Comparison of ENCODE assay signal across 26 cellular contexts in genomic region chr5:864492-865167, GRCh38.
"Had no signal": no experiment of that assay in that cellular context is flagged by ENCODE, and none has a peak within 500 bp of the region (broad histone marks: within the 10 kb centered on the region; RNA-seq: fewer than 3 reads in every experiment).

No MANE protein-coding gene starts in this region.

- H3K27me3 Mint-ChIP-seq: activated CD4-positive, alpha-beta memory T cell treated with anti-CD3 and anti-CD28 coated beads, Interleukin-2, amount 10 ng/mL, durations not matched to agents 7 days and 5 days; activated naive CD8-positive, alpha-beta T cell treated with anti-CD3 and anti-CD28 coated beads, Interleukin-2, amount 50 U/mL, for 24 hours; natural killer cell treated with Interleukin-12 subunit alpha and Interleukin-12 subunit beta and Interleukin-15 and Interleukin-18, amount 100 ng/mL, for 72 hours; stimulated activated memory B cell treated with anti-CD40 and anti-IgM and Interleukin-4, amounts not matched to agents 10 μg/mL and 1 μg/mL and 100 μg/mL, for 72 hours; type B pancreatic cell had no signal

- DNase-seq: activated CD4-positive, alpha-beta memory T cell treated with anti-CD3 and anti-CD28 coated beads, Interleukin-2, amount 10 ng/mL, durations not matched to agents 7 days and 5 days; activated CD4-positive, alpha-beta T cell treated with anti-CD3 and anti-CD28 coated beads for 48 hours; activated effector memory CD4-positive, alpha-beta T cell treated with anti-CD3 and anti-CD28 coated beads, Interleukin-2, amount 50 U/mL, for 16 hours; activated naive CD4-positive, alpha-beta T cell treated with anti-CD3 and anti-CD28 coated beads, Interleukin-2, amount 50 U/mL, for 16 hours; activated naive CD8-positive, alpha-beta T cell treated with anti-CD3 and anti-CD28 coated beads, Interleukin-2, amount 50 U/mL, for 24 hours; activated T-cell treated with anti-CD3 and anti-CD28 coated beads for 4 hours; anterior cingulate cortex; body of pancreas; effector memory CD4-positive, alpha-beta T cell; esophagus squamous epithelium; foreskin melanocyte; glutamatergic neuron; left ventricle myocardium superior; midbrain; SK-N-SH; small intestine; stimulated activated CD4-positive, alpha-beta T cell treated with anti-CD3 and anti-CD28 coated beads, Interleukin-15, amount 100 ng/mL, for 24 hours; T-helper 2 cell had no signal

- H3K4me3 Mint-ChIP-seq: activated CD4-positive, alpha-beta memory T cell treated with anti-CD3 and anti-CD28 coated beads, Interleukin-2, amount 10 ng/mL, durations not matched to agents 7 days and 5 days; activated naive CD8-positive, alpha-beta T cell treated with anti-CD3 and anti-CD28 coated beads, Interleukin-2, amount 50 U/mL, for 24 hours; natural killer cell treated with Interleukin-12 subunit alpha and Interleukin-12 subunit beta and Interleukin-15 and Interleukin-18, amount 100 ng/mL, for 72 hours; stimulated activated memory B cell treated with anti-CD40 and anti-IgM and Interleukin-4, amounts not matched to agents 10 μg/mL and 1 μg/mL and 100 μg/mL, for 72 hours; type B pancreatic cell had no signal

- ATAC-seq: activated naive CD8-positive, alpha-beta T cell treated with anti-CD3 and anti-CD28 coated beads, Interleukin-2, amount 50 U/mL, for 24 hours; body of pancreas; left ventricle myocardium superior; natural killer cell treated with Interleukin-12 subunit alpha and Interleukin-12 subunit beta and Interleukin-15 and Interleukin-18, amount 100 ng/mL, for 72 hours; stimulated activated memory B cell treated with anti-CD40 and anti-IgM and Interleukin-4, amounts not matched to agents 10 μg/mL and 1 μg/mL and 100 μg/mL, for 72 hours had no signal

- H3K27ac ChIP-seq: body of pancreas, cardiac muscle cell, esophagus squamous epithelium, hepatocyte, parathyroid adenoma, thoracic aorta had no signal

- H3K27me3 ChIP-seq: body of pancreas, cardiac muscle cell, esophagus squamous epithelium, hepatocyte, right lobe of liver had no signal

- H3K9me3 ChIP-seq: body of pancreas, esophagus squamous epithelium, right lobe of liver, SK-N-SH, thoracic aorta had no signal

- H3K4me3 ChIP-seq: body of pancreas, cardiac muscle cell, esophagus squamous epithelium, hepatocyte, right lobe of liver, thoracic aorta had no signal

- H3K27ac Mint-ChIP-seq: activated CD4-positive, alpha-beta memory T cell treated with anti-CD3 and anti-CD28 coated beads, Interleukin-2, amount 10 ng/mL, durations not matched to agents 7 days and 5 days; activated naive CD8-positive, alpha-beta T cell treated with anti-CD3 and anti-CD28 coated beads, Interleukin-2, amount 50 U/mL, for 24 hours; natural killer cell treated with Interleukin-12 subunit alpha and Interleukin-12 subunit beta and Interleukin-15 and Interleukin-18, amount 100 ng/mL, for 72 hours; stimulated activated memory B cell treated with anti-CD40 and anti-IgM and Interleukin-4, amounts not matched to agents 10 μg/mL and 1 μg/mL and 100 μg/mL, for 72 hours; type B pancreatic cell had no signal

- H3K9me3 Mint-ChIP-seq: activated CD4-positive, alpha-beta memory T cell treated with anti-CD3 and anti-CD28 coated beads, Interleukin-2, amount 10 ng/mL, durations not matched to agents 7 days and 5 days; activated naive CD8-positive, alpha-beta T cell treated with anti-CD3 and anti-CD28 coated beads, Interleukin-2, amount 50 U/mL, for 24 hours; natural killer cell treated with Interleukin-12 subunit alpha and Interleukin-12 subunit beta and Interleukin-15 and Interleukin-18, amount 100 ng/mL, for 72 hours; stimulated activated memory B cell treated with anti-CD40 and anti-IgM and Interleukin-4, amounts not matched to agents 10 μg/mL and 1 μg/mL and 100 μg/mL, for 72 hours; type B pancreatic cell had no signal

- H3K4me1 Mint-ChIP-seq: activated CD4-positive, alpha-beta memory T cell treated with anti-CD3 and anti-CD28 coated beads, Interleukin-2, amount 10 ng/mL, durations not matched to agents 7 days and 5 days; activated naive CD8-positive, alpha-beta T cell treated with anti-CD3 and anti-CD28 coated beads, Interleukin-2, amount 50 U/mL, for 24 hours; stimulated activated memory B cell treated with anti-CD40 and anti-IgM and Interleukin-4, amounts not matched to agents 10 μg/mL and 1 μg/mL and 100 μg/mL, for 72 hours had no signal
